26 cellular contexts compared by ENCODE assay signal in genomic region chr15:42240823-42241222, GRCh38.
"Had no signal": no experiment of that assay in that cellular context is flagged by ENCODE, and none has a peak within 500 bp of the region (broad histone marks: within the 10 kb centered on the region; RNA-seq: fewer than 3 reads in every experiment).

No MANE protein-coding gene starts in this region.

- ATAC-seq: left cardiac atrium; left lobe of liver; lower lobe of right lung; natural killer cell treated with Interleukin-12 subunit alpha and Interleukin-12 subunit beta and Interleukin-15 and Interleukin-18, amount 100 ng/mL, for 72 hours; right cardiac atrium; stimulated activated effector memory CD8-positive, alpha-beta T cell treated with anti-CD3 and anti-CD28 coated beads, Interleukin-12 subunit alpha, Interleukin-12 subunit beta, amount 100 ng/mL, for 72 hours had no signal

- H3K27ac ChIP-seq: ovary, prostate gland, sigmoid colon, spleen, suprapubic skin, thoracic aorta, tibial artery, uterus had no signal

- H3K27me3 Mint-ChIP-seq: naive B cell; natural killer cell treated with Interleukin-12 subunit alpha and Interleukin-12 subunit beta and Interleukin-15 and Interleukin-18, amount 100 ng/mL, for 72 hours; stimulated activated naive CD8-positive, alpha-beta T cell treated with anti-CD3 and anti-CD28 coated beads, Interleukin-15, Interleukin-2, amounts not matched to agents 100 ng/mL and 50 ng/mL, for 24 hours had no signal

- H3K27ac Mint-ChIP-seq: mesothelial cell of epicardium; natural killer cell treated with Interleukin-12 subunit alpha and Interleukin-12 subunit beta and Interleukin-15 and Interleukin-18, amount 100 ng/mL, for 72 hours; stimulated activated effector memory CD8-positive, alpha-beta T cell treated with anti-CD3 and anti-CD28 coated beads, Interleukin-12 subunit alpha, Interleukin-12 subunit beta, amount 100 ng/mL, for 72 hours; stimulated activated naive CD8-positive, alpha-beta T cell treated with anti-CD3 and anti-CD28 coated beads, Interleukin-15, Interleukin-2, amounts not matched to agents 100 ng/mL and 50 ng/mL, for 24 hours had no signal

- DNase-seq: hippocampal formation; kidney glomerular epithelial cell; left cardiac atrium; lower lobe of right lung; mammary epithelial cell; mesendoderm; naive B cell; ovary; retina; right cardiac atrium; sigmoid colon; small intestine; spleen; stimulated activated CD4-positive, alpha-beta T cell treated with anti-CD3 and anti-CD28 coated beads, Interleukin-4, amount 100 ng/mL, for 24 hours; stimulated activated naive CD4-positive, alpha-beta T cell; tibial artery; trophoblast cell; uterus had no signal

- H3K9me3 Mint-ChIP-seq: mesothelial cell of epicardium; naive B cell; natural killer cell treated with Interleukin-12 subunit alpha and Interleukin-12 subunit beta and Interleukin-15 and Interleukin-18, amount 100 ng/mL, for 72 hours; stimulated activated effector memory CD8-positive, alpha-beta T cell treated with anti-CD3 and anti-CD28 coated beads, Interleukin-12 subunit alpha, Interleukin-12 subunit beta, amount 100 ng/mL, for 72 hours; stimulated activated naive CD8-positive, alpha-beta T cell treated with anti-CD3 and anti-CD28 coated beads, Interleukin-15, Interleukin-2, amounts not matched to agents 100 ng/mL and 50 ng/mL, for 24 hours had no signal

- H3K9me3 ChIP-seq: lower lobe of right lung, ovary, prostate gland, sigmoid colon, spleen, suprapubic skin, thoracic aorta, tibial artery, uterus had no signal

- H3K4me3 Mint-ChIP-seq: mesothelial cell of epicardium; naive B cell; natural killer cell treated with Interleukin-12 subunit alpha and Interleukin-12 subunit beta and Interleukin-15 and Interleukin-18, amount 100 ng/mL, for 72 hours; stimulated activated effector memory CD8-positive, alpha-beta T cell treated with anti-CD3 and anti-CD28 coated beads, Interleukin-12 subunit alpha, Interleukin-12 subunit beta, amount 100 ng/mL, for 72 hours; stimulated activated naive CD8-positive, alpha-beta T cell treated with anti-CD3 and anti-CD28 coated beads, Interleukin-15, Interleukin-2, amounts not matched to agents 100 ng/mL and 50 ng/mL, for 24 hours had no signal

- H3K4me1 ChIP-seq: lower lobe of right lung, prostate gland, sigmoid colon, spleen, suprapubic skin, tibial artery, uterus had no signal

- H3K4me3 ChIP-seq: lower lobe of right lung, ovary, prostate gland, sigmoid colon, spleen, suprapubic skin, thoracic aorta, tibial artery, uterus had no signal

- H3K4me1 Mint-ChIP-seq: mesothelial cell of epicardium had no signal

- H3K27me3 ChIP-seq: ovary, sigmoid colon, spleen, suprapubic skin, tibial artery, uterus had no signal

- H3K36me3 ChIP-seq: prostate gland had no signal
